Comparison of ENCODE assay signal across 8 cellular contexts in the genomic region with DNA sequence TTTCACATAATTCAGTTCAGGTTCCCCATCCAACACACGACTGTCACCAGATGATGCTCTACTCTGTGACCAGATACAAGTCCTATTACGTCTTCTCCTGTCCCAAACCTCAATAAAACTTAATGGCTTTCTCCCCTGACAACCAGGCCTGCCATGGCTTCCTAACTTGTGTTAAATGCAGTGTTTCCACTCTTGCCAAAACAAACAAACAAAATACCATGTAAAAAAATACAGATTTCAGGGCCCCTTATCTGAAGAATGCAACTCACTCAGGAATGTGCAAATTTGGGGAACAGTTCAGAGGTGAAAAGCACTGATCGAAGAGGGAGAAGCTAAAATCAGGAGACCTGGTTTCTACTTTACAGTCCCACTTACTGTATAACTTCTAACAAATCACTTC. TPM values are rescaled to one million over a fixed set of nuclear protein-coding genes. Genes with fewer than 3 reads are reported as not detected.
DNase-seq lines count a peak whose midpoint lies in the region; ATAC-seq and TF ChIP-seq lines count a peak whose summit lies in the region.

No MANE protein-coding gene starts in this region.

- H3K27ac ChIP-seq in DND-41 (ENCODE audit: low read length) (peak overlapping the region; percentile 77), PC-3 (ENCODE audit: low read length) (peak overlapping the region; percentile 33), osteoblast (ENCODE audit: low read depth, low read length) (peak overlapping the region; percentile 92)

- H3K4me3 ChIP-seq in DND-41 (ENCODE audit: low read depth in 1 of 2, low read length in 2 of 2), result peak overlapping the region; percentile 56 to 68
- peak overlapping the region; percentile 92 for H3K4me3 ChIP-seq in PC-3 (ENCODE audit: low read length)
- H3K4me3 ChIP-seq in epithelial cell of esophagus (ENCODE audit: low read length), result peak overlapping the region; percentile 97
- peak overlapping the region; percentile 86 for H3K4me3 ChIP-seq in osteoblast (ENCODE audit: insufficient read depth, low read length)

- BruUV-seq in PC-3 (replicated peaks; lab: Mats Ljungman, UMichigan), result no TSS peak

- ATAC-seq in DND-41 (ENCODE audit: insufficient read depth, low read depth) (no peak), PC-3 (no peak), left lobe of liver (no peak), HG03108 (IDR thresholded peaks at IDR 0.05; ENCODE audit: unreplicated experiment) (no peak)

- peaks cover 51% of the 10 kb centered on the region for H3K36me3 ChIP-seq in DND-41 (ENCODE audit: insufficient read depth, low read length)
- no peaks in the 10 kb centered on the region for H3K36me3 ChIP-seq in PC-3 (ENCODE audit: low read depth, low read length)
- peaks cover 10% of the 10 kb centered on the region for H3K36me3 ChIP-seq in osteoblast (ENCODE audit: insufficient read depth, low read length)

- H2AFZ ChIP-seq in DND-41 (ENCODE audit: low read depth, low read length) (peak overlapping the region; percentile 78), PC-3 (ENCODE audit: low read length) (peak overlapping the region; percentile 91), osteoblast (ENCODE audit: low read length) (peak overlapping the region; percentile 95)

- intact Hi-C loops in PC-3 (cut with micrococcal nuclease), result loop anchor here (1.0 to 2.0 kb wide), 2 partner anchors 62 to 473 kb away; no protein-coding TSS in a partner anchor

- peak overlapping the region; percentile 88 for H3K4me2 ChIP-seq in DND-41 (ENCODE audit: insufficient read depth, low read length)
- H3K4me2 ChIP-seq in PC-3 (ENCODE audit: low read length), result peak overlapping the region; percentile 96
- H3K4me2 ChIP-seq in osteoblast (ENCODE audit: insufficient read depth, low read length), result peak overlapping the region; percentile 90

- H3K9me2 ChIP-seq in PC-3 (replicated peaks; ENCODE audit: low read length), result no peaks in the 10 kb centered on the region

- H3K9me3 ChIP-seq in DND-41 (ENCODE audit: insufficient read depth, low read length, severe bottlenecking) (no peaks in the 10 kb centered on the region), PC-3 (ENCODE audit: low read length) (no peaks in the 10 kb centered on the region), osteoblast (ENCODE audit: low read depth, low read length) (no peaks in the 10 kb centered on the region)

- H3F3A ChIP-seq in PC-3 (ENCODE audit: low read length, unreplicated experiment), result no peaks in the 10 kb centered on the region

- POLR2A ChIA-PET in PC-3 (lab: Charles Lee; ENCODE audit: unreplicated experiment), result no interaction called here

- DNase-seq in DND-41 (no peak), PC-3 (no peak), epithelial cell of esophagus (ENCODE audit: low read depth) (no peak), osteoblast (ENCODE audit: insufficient read length, low spot score, missing footprints) (no peak), left lobe of liver (ENCODE audit: low spot score) (no peak), HCEC 1CT (no peak)
- DNase-seq in stimulated activated naive CD4-positive, alpha-beta T cell (lab: John Stamatoyannopoulos, UW), result no peak

- H4K20me1 ChIP-seq in DND-41 (ENCODE audit: insufficient read depth, low read length) (no peaks in the 10 kb centered on the region), PC-3 (ENCODE audit: low read length) (no peaks in the 10 kb centered on the region), osteoblast (ENCODE audit: insufficient read depth, low read length) (no peaks in the 10 kb centered on the region)

- CTCF ChIA-PET in PC-3 (lab: Charles Lee), result no interaction called here

- H3K27me3 ChIP-seq in DND-41 (ENCODE audit: insufficient read depth, low read length, poor library complexity), result no peaks in the 10 kb centered on the region
- no peaks in the 10 kb centered on the region for H3K27me3 ChIP-seq in PC-3 (ENCODE audit: low read length)
- H3K27me3 ChIP-seq in osteoblast (ENCODE audit: insufficient read depth, low read length), result no peaks in the 10 kb centered on the region

- TF ChIP-seq CTCF in DND-41 (IDR thresholded peaks at IDR 0.05; ENCODE audit: borderline replicate concordance, extremely low read depth, low read length, poor library complexity, severe bottlenecking) (no peak), PC-3 (conservative IDR thresholded peaks at IDR 0.05; ENCODE audit: low read depth, low read length) (no peak), epithelial cell of esophagus (IDR thresholded peaks at IDR 0.05; ENCODE audit: insufficient read depth, low read depth, low read length, missing control alignments) (no peak), osteoblast (IDR thresholded peaks at IDR 0.05; ENCODE audit: extremely low read depth, low read depth, low read length) (no peak)

- peaks cover 38% of the 10 kb centered on the region for H3K4me1 ChIP-seq in DND-41 (ENCODE audit: insufficient read depth, low read length)
- peaks cover 23% of the 10 kb centered on the region for H3K4me1 ChIP-seq in PC-3 (ENCODE audit: insufficient read depth, low read length)
- H3K4me1 ChIP-seq in osteoblast (ENCODE audit: insufficient read depth, low read length), result peaks cover 14% of the 10 kb centered on the region

- peaks cover 56% of the 10 kb centered on the region for H3K79me2 ChIP-seq in DND-41 (ENCODE audit: insufficient read depth, low read length)
- peaks cover 53% of the 10 kb centered on the region for H3K79me2 ChIP-seq in PC-3 (ENCODE audit: low read length)
- peaks cover 45% of the 10 kb centered on the region for H3K79me2 ChIP-seq in osteoblast (ENCODE audit: insufficient read depth, low read length)

- H3K9ac ChIP-seq in DND-41 (ENCODE audit: low read depth, low read length), result peak overlapping the region; percentile 73
- H3K9ac ChIP-seq in PC-3 (ENCODE audit: low read length), result peak overlapping the region; percentile 88

RNA-seq across cellular contexts. Expression of gene NUF2, which starts 0.9 kb away (rescaled TPM):
- 35.6 and 62.1 TPM in 2 replicates for total RNA-seq in PC-3 (2014; rRNA removed)
- 1.8 and 3.2 TPM in 2 replicates for total RNA-seq in osteoblast
- 0.45 TPM for total RNA-seq in left lobe of liver

Comparison
In these comparisons a context has a peak if more than half of its experiments do, and no peak if none do; other contexts are left out.
1. H3K27ac ChIP-seq: peak in every context shown above with its lines; median percentile 92 in osteoblast; 77 in DND-41; 33 in PC-3.